Comparison of ENCODE assay signal across 1 cellular context in the genomic region with DNA sequence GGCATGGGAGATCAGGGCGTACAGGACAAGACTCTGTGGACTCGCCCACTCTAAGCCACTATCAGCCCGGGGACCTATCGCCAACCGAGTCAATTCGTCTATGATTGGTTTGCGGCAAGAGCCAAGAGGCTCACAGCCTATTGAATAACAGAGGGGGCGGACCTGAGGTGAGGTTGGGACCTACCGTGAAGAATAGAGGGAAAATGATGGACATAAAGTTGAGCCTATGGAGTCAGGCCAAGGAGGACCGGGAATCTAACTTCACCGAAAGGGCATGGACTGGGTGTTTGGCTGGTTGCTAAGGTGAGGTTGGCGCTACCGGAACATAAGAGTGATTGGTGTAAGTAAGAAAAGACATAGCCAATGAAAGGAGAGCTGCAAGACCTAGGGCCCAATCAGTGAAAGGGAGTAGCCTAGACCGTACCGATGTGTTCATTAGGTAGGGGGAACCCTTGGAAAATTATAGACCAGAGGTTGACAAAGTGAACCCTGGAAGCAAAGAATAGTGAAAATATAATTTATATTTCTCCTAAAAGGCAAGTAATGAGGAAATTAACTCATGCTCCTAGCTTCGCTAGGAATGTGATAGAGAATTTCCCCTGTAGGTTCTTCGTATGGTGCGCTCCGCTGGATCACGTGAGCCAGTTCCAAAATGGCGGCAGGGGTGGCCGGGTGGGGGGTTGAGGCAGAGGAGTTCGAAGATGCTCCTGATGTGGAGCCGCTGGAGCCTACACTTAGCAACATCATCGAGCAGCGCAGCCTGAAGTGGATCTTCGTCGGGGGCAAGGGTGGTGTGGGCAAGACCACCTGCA.
TF ChIP-seq lines count a peak whose summit lies in the region.

A gene (plus strand): TSS at position 644 of the 812 bp plus-strand sequence. CDS start 9 bp downstream, at position 653.

TF ChIP-seq in K562, 482 proteins besides CTCF, POLR2A, EP300 and RAD21 (continued from another document and continues in another):
- TF ChIP-seq, protein P1, sequence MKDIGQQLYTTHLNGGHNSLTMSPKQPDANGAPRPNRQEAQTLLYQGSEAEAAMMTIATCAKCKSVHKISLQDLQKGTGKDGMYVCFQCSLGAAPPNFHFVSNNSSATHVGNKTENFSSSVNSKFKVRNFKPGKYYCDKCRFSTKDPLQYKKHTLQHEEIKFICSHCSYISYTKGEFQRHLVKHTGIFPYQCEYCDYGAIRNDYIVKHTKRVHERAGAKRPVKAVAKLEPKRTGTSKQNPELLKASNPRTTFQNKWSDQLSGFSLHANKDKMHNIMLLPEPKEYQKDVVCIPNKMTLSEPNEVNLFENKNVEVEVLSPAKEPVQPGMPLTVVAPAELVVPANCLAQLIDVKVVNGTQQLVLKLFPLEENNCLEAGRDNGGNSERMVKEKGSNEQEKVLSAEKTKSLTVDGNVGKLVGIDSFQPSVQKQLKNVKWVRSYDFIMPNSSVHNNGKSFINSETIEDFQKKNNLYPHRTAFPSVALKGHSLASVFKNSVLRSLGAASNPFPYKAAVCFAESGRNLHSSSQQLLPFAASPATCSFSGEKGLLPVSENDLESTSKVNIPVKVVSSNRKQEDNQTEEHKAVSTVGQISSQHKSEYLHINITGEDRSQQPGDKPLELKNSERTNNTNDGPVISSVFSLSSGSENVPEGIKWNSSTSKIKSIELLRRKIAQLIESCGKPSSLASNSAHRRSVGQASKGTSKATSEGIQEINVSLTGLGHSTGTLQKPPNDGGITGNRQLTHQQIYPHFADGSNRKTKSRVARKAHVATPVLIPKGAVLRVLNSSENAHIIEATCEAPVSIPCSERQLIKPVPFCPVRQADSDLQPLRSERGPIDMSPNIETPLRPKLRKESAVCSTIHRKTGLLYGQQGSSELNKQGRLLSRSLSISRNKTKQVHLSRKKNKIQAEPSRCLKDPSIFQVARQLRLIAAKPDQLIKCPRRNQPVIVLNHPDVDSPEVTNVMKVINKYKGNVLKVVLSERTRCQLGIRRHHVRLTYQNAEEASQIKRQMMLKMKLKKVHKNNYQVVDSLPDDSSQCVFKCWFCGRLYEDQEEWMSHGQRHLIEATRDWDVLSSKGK (CRISPR knock-in tag; IDR thresholded peaks at IDR 0.05): no peak
- no peak for TF ChIP-seq COPS2 (conservative IDR thresholded peaks at IDR 0.05)
- TF ChIP-seq NFE2 (IDR thresholded peaks at IDR 0.05; ENCODE audit: low read depth): no peak
- TF ChIP-seq, protein P2, sequence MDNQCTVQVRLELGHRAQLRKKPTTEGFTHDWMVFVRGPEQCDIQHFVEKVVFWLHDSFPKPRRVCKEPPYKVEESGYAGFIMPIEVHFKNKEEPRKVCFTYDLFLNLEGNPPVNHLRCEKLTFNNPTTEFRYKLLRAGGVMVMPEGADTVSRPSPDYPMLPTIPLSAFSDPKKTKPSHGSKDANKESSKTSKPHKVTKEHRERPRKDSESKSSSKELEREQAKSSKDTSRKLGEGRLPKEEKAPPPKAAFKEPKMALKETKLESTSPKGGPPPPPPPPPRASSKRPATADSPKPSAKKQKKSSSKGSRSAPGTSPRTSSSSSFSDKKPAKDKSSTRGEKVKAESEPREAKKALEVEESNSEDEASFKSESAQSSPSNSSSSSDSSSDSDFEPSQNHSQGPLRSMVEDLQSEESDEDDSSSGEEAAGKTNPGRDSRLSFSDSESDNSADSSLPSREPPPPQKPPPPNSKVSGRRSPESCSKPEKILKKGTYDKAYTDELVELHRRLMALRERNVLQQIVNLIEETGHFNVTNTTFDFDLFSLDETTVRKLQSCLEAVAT (IDR thresholded peaks at IDR 0.05): peak; percentile 12 to 19; a peak in 1 of 4 replicates
- TF ChIP-seq TCF7L2 (IDR thresholded peaks at IDR 0.05; ENCODE audit: low read depth, low read length): peak; percentile 94
- TF ChIP-seq MAFK (IDR thresholded peaks at IDR 0.05; ENCODE audit: low read length): no peak
- TF ChIP-seq HDAC8 (tag; IDR thresholded peaks at IDR 0.05): no peak
- 0 out of 2 replicates have a peak, but pooled peaks have one; percentile 36 for TF ChIP-seq ZNF253 (CRISPR knock-in tag; conservative IDR thresholded peaks at IDR 0.05)
- TF ChIP-seq, protein P3, sequence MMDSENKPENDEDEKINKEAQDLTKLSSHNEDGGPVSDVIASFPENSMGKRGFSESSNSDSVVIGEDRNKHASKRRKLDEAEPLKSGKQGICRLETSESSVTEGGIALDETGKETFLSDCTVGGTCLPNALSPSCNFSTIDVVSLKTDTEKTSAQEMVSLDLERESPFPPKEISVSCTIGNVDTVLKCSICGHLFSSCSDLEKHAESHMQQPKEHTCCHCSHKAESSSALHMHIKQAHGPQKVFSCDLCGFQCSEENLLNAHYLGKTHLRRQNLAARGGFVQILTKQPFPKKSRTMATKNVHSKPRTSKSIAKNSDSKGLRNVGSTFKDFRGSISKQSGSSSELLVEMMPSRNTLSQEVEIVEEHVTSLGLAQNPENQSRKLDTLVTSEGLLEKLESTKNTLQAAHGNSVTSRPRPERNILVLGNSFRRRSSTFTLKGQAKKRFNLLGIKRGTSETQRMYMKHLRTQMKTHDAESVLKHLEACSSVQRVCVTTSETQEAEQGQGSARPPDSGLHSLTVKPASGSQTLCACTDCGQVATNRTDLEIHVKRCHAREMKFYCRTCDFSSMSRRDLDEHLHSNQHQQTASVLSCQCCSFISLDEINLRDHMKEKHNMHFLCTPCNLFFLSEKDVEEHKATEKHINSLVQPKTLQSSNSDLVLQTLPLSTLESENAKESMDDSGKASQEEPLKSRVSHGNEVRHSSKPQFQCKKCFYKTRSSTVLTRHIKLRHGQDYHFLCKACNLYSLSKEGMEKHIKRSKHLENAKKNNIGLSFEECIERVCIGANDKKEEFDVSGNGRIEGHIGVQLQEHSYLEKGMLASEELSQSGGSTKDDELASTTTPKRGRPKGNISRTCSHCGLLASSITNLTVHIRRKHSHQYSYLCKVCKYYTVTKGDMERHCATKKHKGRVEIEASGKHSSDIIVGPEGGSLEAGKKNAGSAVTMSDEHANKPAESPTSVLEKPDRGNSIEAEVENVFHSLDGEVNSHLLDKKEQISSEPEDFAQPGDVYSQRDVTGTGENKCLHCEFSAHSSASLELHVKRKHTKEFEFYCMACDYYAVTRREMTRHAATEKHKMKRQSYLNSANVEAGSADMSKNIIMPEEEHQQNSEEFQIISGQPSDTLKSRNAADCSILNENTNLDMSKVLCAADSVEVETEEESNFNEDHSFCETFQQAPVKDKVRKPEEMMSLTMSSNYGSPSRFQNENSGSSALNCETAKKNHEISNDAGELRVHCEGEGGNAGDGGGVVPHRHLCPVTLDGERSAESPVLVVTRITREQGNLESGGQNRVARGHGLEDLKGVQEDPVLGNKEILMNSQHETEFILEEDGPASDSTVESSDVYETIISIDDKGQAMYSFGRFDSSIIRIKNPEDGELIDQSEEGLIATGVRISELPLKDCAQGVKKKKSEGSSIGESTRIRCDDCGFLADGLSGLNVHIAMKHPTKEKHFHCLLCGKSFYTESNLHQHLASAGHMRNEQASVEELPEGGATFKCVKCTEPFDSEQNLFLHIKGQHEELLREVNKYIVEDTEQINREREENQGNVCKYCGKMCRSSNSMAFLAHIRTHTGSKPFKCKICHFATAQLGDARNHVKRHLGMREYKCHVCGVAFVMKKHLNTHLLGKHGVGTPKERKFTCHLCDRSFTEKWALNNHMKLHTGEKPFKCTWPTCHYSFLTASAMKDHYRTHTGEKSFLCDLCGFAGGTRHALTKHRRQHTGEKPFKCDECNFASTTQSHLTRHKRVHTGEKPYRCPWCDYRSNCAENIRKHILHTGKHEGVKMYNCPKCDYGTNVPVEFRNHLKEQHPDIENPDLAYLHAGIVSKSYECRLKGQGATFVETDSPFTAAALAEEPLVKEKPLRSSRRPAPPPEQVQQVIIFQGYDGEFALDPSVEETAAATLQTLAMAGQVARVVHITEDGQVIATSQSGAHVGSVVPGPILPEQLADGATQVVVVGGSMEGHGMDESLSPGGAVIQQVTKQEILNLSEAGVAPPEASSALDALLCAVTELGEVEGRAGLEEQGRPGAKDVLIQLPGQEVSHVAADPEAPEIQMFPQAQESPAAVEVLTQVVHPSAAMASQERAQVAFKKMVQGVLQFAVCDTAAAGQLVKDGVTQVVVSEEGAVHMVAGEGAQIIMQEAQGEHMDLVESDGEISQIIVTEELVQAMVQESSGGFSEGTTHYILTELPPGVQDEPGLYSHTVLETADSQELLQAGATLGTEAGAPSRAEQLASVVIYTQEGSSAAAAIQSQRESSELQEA (IDR thresholded peaks at IDR 0.05; ENCODE audit: low read depth): no peak
- no peak for TF ChIP-seq ZNF445 (CRISPR knock-in tag; IDR thresholded peaks at IDR 0.05; ENCODE audit: low read depth)
- no peak for TF ChIP-seq ZNF717 (CRISPR knock-in tag; IDR thresholded peaks at IDR 0.05)
- peak; percentile 75; the same call in 1 of the 2 replicates for TF ChIP-seq POLR2AphosphoS5 (IDR thresholded peaks at IDR 0.05; ENCODE audit: control insufficient read depth, insufficient read depth, low read depth, low read length)
- no peak for TF ChIP-seq PHB (CRISPR knock-in tag; IDR thresholded peaks at IDR 0.05)
- TF ChIP-seq, protein P4, sequence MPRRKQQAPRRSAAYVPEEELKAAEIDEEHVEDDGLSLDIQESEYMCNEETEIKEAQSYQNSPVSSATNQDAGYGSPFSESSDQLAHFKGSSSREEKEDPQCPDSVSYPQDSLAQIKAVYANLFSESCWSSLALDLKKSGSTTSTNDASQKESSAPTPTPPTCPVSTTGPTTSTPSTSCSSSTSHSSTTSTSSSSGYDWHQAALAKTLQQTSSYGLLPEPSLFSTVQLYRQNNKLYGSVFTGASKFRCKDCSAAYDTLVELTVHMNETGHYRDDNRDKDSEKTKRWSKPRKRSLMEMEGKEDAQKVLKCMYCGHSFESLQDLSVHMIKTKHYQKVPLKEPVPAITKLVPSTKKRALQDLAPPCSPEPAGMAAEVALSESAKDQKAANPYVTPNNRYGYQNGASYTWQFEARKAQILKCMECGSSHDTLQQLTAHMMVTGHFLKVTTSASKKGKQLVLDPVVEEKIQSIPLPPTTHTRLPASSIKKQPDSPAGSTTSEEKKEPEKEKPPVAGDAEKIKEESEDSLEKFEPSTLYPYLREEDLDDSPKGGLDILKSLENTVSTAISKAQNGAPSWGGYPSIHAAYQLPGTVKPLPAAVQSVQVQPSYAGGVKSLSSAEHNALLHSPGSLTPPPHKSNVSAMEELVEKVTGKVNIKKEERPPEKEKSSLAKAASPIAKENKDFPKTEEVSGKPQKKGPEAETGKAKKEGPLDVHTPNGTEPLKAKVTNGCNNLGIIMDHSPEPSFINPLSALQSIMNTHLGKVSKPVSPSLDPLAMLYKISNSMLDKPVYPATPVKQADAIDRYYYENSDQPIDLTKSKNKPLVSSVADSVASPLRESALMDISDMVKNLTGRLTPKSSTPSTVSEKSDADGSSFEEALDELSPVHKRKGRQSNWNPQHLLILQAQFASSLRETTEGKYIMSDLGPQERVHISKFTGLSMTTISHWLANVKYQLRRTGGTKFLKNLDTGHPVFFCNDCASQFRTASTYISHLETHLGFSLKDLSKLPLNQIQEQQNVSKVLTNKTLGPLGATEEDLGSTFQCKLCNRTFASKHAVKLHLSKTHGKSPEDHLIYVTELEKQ (CRISPR knock-in tag; IDR thresholded peaks at IDR 0.05): no peak
- TF ChIP-seq, protein P5, sequence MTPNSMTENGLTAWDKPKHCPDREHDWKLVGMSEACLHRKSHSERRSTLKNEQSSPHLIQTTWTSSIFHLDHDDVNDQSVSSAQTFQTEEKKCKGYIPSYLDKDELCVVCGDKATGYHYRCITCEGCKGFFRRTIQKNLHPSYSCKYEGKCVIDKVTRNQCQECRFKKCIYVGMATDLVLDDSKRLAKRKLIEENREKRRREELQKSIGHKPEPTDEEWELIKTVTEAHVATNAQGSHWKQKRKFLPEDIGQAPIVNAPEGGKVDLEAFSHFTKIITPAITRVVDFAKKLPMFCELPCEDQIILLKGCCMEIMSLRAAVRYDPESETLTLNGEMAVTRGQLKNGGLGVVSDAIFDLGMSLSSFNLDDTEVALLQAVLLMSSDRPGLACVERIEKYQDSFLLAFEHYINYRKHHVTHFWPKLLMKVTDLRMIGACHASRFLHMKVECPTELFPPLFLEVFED (CRISPR knock-in tag; conservative IDR thresholded peaks at IDR 0.05): peak; percentile 72; the same call in 1 of the 2 replicates
- peak; percentile 89 for TF ChIP-seq PHF8 (IDR thresholded peaks at IDR 0.05; ENCODE audit: borderline replicate concordance, low read length)
- peak; percentile 19; the same call in 1 of the 2 replicates for TF ChIP-seq ERF (CRISPR knock-in tag; IDR thresholded peaks at IDR 0.05)
- no peak for TF ChIP-seq ZNF778 (CRISPR knock-in tag; IDR thresholded peaks at IDR 0.05)
- no peak for TF ChIP-seq ZNF766 (CRISPR knock-in tag; conservative IDR thresholded peaks at IDR 0.05)
- peak; percentile 79 for TF ChIP-seq EGR1 (conservative IDR thresholded peaks at IDR 0.05)
- TF ChIP-seq GATAD2A (IDR thresholded peaks at IDR 0.05): no peak
- no peak for TF ChIP-seq SMARCC2 (IDR thresholded peaks at IDR 0.05; ENCODE audit: low read depth)
- TF ChIP-seq MCM2 (IDR thresholded peaks at IDR 0.05; ENCODE audit: low read depth): no peak
- TF ChIP-seq PHF21A (IDR thresholded peaks at IDR 0.05; ENCODE audit: borderline replicate concordance, low read depth): no peak
- TF ChIP-seq ZNF583 (CRISPR knock-in tag; IDR thresholded peaks at IDR 0.05): no peak
- TF ChIP-seq PYGO2 (tag; IDR thresholded peaks at IDR 0.05): no peak
- TF ChIP-seq RFX1 (IDR thresholded peaks at IDR 0.05): peak; percentile 96
- TF ChIP-seq RBM15 (IDR thresholded peaks at IDR 0.05; ENCODE audit: insufficient read depth, low read length): no peak
- no peak for TF ChIP-seq MTA3 (IDR thresholded peaks at IDR 0.05; ENCODE audit: borderline replicate concordance)
- TF ChIP-seq LCOR (CRISPR knock-in tag; IDR thresholded peaks at IDR 0.05): peak; percentile 61; the same call in 1 of the 2 replicates
- TF ChIP-seq BRD9 (IDR thresholded peaks at IDR 0.05; ENCODE audit: low read depth, partially characterized antibody): no peak
- no peak for TF ChIP-seq MAFG (tag; conservative IDR thresholded peaks at IDR 0.05)
- TF ChIP-seq ZNF436 (CRISPR knock-in tag; IDR thresholded peaks at IDR 0.05): peak; percentile 39; the same call in 1 of the 2 replicates
- TF ChIP-seq, protein P6, sequence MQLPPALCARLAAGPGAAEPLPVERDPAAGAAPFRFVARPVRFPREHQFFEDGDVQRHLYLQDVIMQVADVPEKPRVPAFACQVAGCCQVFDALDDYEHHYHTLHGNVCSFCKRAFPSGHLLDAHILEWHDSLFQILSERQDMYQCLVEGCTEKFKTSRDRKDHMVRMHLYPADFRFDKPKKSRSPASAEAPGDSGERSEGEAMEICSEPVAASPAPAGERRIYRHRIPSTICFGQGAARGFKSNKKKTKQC (CRISPR knock-in tag; IDR thresholded peaks at IDR 0.05): peak; percentile 49; the same call in 1 of the 2 replicates
- TF ChIP-seq U2AF1 (optimal IDR thresholded peaks at IDR 0.05; ENCODE audit: low read depth, low read length): no peak
- TF ChIP-seq KLF1 (tag; IDR thresholded peaks at IDR 0.05): no peak
- TF ChIP-seq LEF1 (IDR thresholded peaks at IDR 0.05): peak; percentile 35; the same call in 1 of the 2 replicates
- peak; percentile 91 for TF ChIP-seq KDM5B (IDR thresholded peaks at IDR 0.05; ENCODE audit: insufficient replicate concordance, low read depth, low read length)
- no peak for TF ChIP-seq CCAR2 (IDR thresholded peaks at IDR 0.05; ENCODE audit: low read depth, low read length)
- no peak for TF ChIP-seq HIVEP1 (CRISPR knock-in tag; IDR thresholded peaks at IDR 0.05)
- TF ChIP-seq DACH1 (IDR thresholded peaks at IDR 0.05; ENCODE audit: partially characterized antibody): no peak
- no peak for TF ChIP-seq CHD1 (IDR thresholded peaks at IDR 0.05; ENCODE audit: low read length)
- TF ChIP-seq NCOA1 (IDR thresholded peaks at IDR 0.05; ENCODE audit: low read depth): no peak; the same call in 1 of the 2 replicates
- TF ChIP-seq ZNF217 (CRISPR knock-in tag; IDR thresholded peaks at IDR 0.05): no peak
- TF ChIP-seq ZFX (CRISPR knock-in tag; IDR thresholded peaks at IDR 0.05): peak; percentile 64
- TF ChIP-seq CBX8 (IDR thresholded peaks at IDR 0.05; ENCODE audit: borderline replicate concordance, extremely low read depth, low read depth, low read length, poor library complexity, severe bottlenecking): no peak
- no peak for TF ChIP-seq ZNF76 (CRISPR knock-in tag; IDR thresholded peaks at IDR 0.05; ENCODE audit: borderline replicate concordance)
